8 cellular contexts compared by ENCODE assay signal in the genomic region with DNA sequence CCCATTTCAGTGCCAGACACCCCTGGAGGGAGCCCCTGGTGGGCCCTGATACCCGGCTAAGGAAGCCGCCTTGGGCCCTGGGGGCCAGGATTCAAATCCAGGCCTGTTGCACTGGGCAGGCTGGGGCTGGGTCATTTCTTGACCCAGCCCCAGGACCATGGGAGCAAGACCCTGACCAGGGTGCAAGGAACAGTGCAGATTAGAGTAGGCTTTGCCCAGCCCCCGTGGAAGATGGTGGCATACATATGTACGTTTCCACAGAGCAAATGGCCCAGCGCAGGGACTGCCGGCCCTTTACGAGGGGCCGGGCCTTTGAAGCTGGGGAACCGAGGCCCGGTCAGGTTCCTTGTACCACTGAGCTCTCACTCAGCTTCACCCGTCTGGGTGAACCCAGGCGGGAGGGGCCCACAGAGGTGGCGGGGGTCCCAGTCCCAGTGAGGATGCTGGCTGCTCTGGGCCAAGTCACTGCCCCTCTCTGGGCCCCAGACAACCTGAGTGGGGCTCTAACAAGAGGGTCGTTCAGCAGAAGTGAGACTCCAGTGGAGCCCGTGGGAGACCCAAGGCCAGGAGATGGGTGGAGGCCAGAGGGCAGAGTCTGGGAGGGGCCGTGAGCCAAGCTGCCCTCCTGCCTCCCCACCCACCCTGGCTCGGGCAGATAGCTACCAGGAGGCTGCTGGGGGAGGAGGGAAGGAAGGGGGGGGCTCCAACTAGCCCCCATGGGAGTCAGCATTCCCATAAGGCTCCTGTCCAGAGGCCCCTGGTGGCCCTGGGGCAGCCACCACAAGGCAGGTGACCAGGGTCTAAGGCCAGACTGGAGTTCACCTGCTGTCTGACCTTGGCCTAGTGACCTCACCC. TPM values are rescaled to one million over a fixed set of nuclear protein-coding genes. Genes with fewer than 3 reads are reported as not detected.
A peak's percentile ranks its signal among the peaks of the same experiment; 100 is the strongest.
DNase-seq lines count a peak whose midpoint lies in the region; ATAC-seq and TF ChIP-seq lines count a peak whose summit lies in the region.

No MANE protein-coding gene starts in this region.

- intact Hi-C loops in activated CD8-positive, alpha-beta T cell treated with anti-CD3 and anti-CD28 coated beads for 36 hours (cut with micrococcal nuclease) = no loop called here

- H3K9me3 ChIP-seq in skeletal muscle tissue (ENCODE audit: control insufficient read depth in 3 of 3, low read length in 3 of 3) = no peaks in the 10 kb centered on the region

- H3K4me1 ChIP-seq in skeletal muscle tissue (ENCODE audit: control insufficient read depth in 3 of 3, insufficient read depth in 3 of 3, low read length in 3 of 3) = peaks cover 76 to 82% (median 79%) of the 10 kb centered on the region in 3 donors

- no peaks in the 10 kb centered on the region for H3K27me3 Mint-ChIP-seq in activated CD8-positive, alpha-beta T cell treated with anti-CD3 and anti-CD28 coated beads for 36 hours

- H3K27ac Mint-ChIP-seq in activated CD8-positive, alpha-beta T cell treated with anti-CD3 and anti-CD28 coated beads for 36 hours = peak overlapping the region; percentile 64

- peak overlapping the region; percentile 96 for H3K27ac ChIP-seq in skeletal muscle tissue (ENCODE audit: low read depth, low read length)

- no peaks in the 10 kb centered on the region for H3K9me3 Mint-ChIP-seq in activated CD8-positive, alpha-beta T cell treated with anti-CD3 and anti-CD28 coated beads for 36 hours

- CTCF ChIA-PET in activated CD8-positive, alpha-beta T cell treated with anti-CD3 and anti-CD28 coated beads for 36 hours (lab: Charles Lee) = no interaction called here

- peak overlapping the region; percentile 83 for H3K4me3 Mint-ChIP-seq in activated CD8-positive, alpha-beta T cell treated with anti-CD3 and anti-CD28 coated beads for 36 hours

- H3K4me3 ChIP-seq in GM12865 (ENCODE audit: low read depth, low read length) (peak overlapping the region; percentile 93), foreskin fibroblast (ENCODE audit: low read depth in 1 of 2, low read length in 2 of 2) (peak overlapping the region; percentile 75 to 87), skeletal muscle tissue (ENCODE audit: low read length in 3 of 3) (peak overlapping the region; percentile 85 to 93 (median 90))

- peaks cover 48% of the 10 kb centered on the region for H3K4me1 Mint-ChIP-seq in activated CD8-positive, alpha-beta T cell treated with anti-CD3 and anti-CD28 coated beads for 36 hours (ENCODE audit: low read depth)

- no peak for TF ChIP-seq CTCF in GM12865 (IDR thresholded peaks at IDR 0.05; ENCODE audit: insufficient read depth, low read depth, low read length, missing control alignments)
- no peak for TF ChIP-seq CTCF in activated CD8-positive, alpha-beta T cell treated with anti-CD3 and anti-CD28 coated beads for 36 hours (IDR thresholded peaks at IDR 0.05)
- no peak for TF ChIP-seq CTCF in foreskin fibroblast (IDR thresholded peaks at IDR 0.05; ENCODE audit: low read depth, low read length)

- no peaks in the 10 kb centered on the region for H3K27me3 ChIP-seq in skeletal muscle tissue (ENCODE audit: control insufficient read depth in 3 of 3, insufficient read depth in 3 of 3, low read length in 3 of 3)

- peak overlapping the region; percentile 93 to 99 (median 97) for H3K9ac ChIP-seq in skeletal muscle tissue (ENCODE audit: low read depth in 1 of 3, low read length in 3 of 3)

- H3K36me3 ChIP-seq in skeletal muscle tissue (ENCODE audit: control insufficient read depth in 3 of 3, insufficient read depth in 3 of 3, low read length in 3 of 3) = peaks cover 12 to 34% (median 23%) of the 10 kb centered on the region in 3 donors

- peaks cover 20% of the 10 kb centered on the region for H3K36me3 Mint-ChIP-seq in activated CD8-positive, alpha-beta T cell treated with anti-CD3 and anti-CD28 coated beads for 36 hours (ENCODE audit: low read depth)

- POLR2A ChIA-PET in activated CD8-positive, alpha-beta T cell treated with anti-CD3 and anti-CD28 coated beads for 36 hours (lab: Charles Lee) = interaction anchor here (0.6 to 4.2 kb wide), 8 partner anchors 9 to 172 kb away, joined by 3 to 27 read pairs (median 4); no protein-coding TSS in a partner anchor

- DNase-seq in GM12865 (ENCODE audit: low read depth) (peak; percentile 29), foreskin fibroblast (no peak), NCI-H2196 (lab: John Stamatoyannopoulos, UW; ENCODE audit: unreplicated experiment) (no peak), kidney glomerular epithelial cell (lab: John Stamatoyannopoulos, UW) (no peak), GDM1 (lab: John Stamatoyannopoulos, UW) (no peak)
- no peak for DNase-seq in activated CD8-positive, alpha-beta T cell treated with anti-CD3 and anti-CD28 coated beads for 36 hours

- ATAC-seq in activated CD8-positive, alpha-beta T cell treated with anti-CD3 and anti-CD28 coated beads for 36 hours = no peak
- no peak for ATAC-seq in GM21528 (IDR thresholded peaks at IDR 0.05; ENCODE audit: low FRiP score, unreplicated experiment)

RNA-seq across cellular contexts. Expression of a gene that starts 2.7 kb away (rescaled TPM):
- total RNA-seq in activated CD8-positive, alpha-beta T cell treated with anti-CD3 and anti-CD28 coated beads for 36 hours = 100 to 1,000 TPM; 323 to 327 TPM
- 32.4 TPM for total RNA-seq in skeletal muscle tissue

RNA-seq across cellular contexts. Expression of a gene that starts 32.8 kb away (rescaled TPM):
- 10 to 100 TPM; 36.5 to 44.6 TPM for total RNA-seq in activated CD8-positive, alpha-beta T cell treated with anti-CD3 and anti-CD28 coated beads for 36 hours
- 28.7 TPM for total RNA-seq in skeletal muscle tissue

RNA-seq across cellular contexts. Expression of a gene that starts 47.8 kb away (rescaled TPM):
- total RNA-seq in activated CD8-positive, alpha-beta T cell treated with anti-CD3 and anti-CD28 coated beads for 36 hours = 100 to 1,000 TPM; 175 to 185 TPM
- 12.0 TPM for total RNA-seq in skeletal muscle tissue

RNA-seq across cellular contexts. Expression of a gene that starts 48.4 kb away (rescaled TPM):
- 10 to 100 TPM; 22.6 to 23.0 TPM for total RNA-seq in activated CD8-positive, alpha-beta T cell treated with anti-CD3 and anti-CD28 coated beads for 36 hours
- 2.1 TPM for total RNA-seq in skeletal muscle tissue

Comparison
In these comparisons a context has a peak if more than half of its experiments do, and no peak if none do; other contexts are left out.
1. RNA of a gene that starts 47.8 kb away (total RNA-seq): 175 to 185 TPM in activated CD8-positive, alpha-beta T cell treated with anti-CD3 and anti-CD28 coated beads for 36 hours; 12.0 TPM in skeletal muscle tissue (single experiment); every median in the first group is over 10 times any median in the second.
2. Peak in every context shown above with its lines, with median percentiles within 50 percentile points of each other: H3K4me3 ChIP-seq.